ENCODE assay signal across 8 cellular contexts in the genomic region with DNA sequence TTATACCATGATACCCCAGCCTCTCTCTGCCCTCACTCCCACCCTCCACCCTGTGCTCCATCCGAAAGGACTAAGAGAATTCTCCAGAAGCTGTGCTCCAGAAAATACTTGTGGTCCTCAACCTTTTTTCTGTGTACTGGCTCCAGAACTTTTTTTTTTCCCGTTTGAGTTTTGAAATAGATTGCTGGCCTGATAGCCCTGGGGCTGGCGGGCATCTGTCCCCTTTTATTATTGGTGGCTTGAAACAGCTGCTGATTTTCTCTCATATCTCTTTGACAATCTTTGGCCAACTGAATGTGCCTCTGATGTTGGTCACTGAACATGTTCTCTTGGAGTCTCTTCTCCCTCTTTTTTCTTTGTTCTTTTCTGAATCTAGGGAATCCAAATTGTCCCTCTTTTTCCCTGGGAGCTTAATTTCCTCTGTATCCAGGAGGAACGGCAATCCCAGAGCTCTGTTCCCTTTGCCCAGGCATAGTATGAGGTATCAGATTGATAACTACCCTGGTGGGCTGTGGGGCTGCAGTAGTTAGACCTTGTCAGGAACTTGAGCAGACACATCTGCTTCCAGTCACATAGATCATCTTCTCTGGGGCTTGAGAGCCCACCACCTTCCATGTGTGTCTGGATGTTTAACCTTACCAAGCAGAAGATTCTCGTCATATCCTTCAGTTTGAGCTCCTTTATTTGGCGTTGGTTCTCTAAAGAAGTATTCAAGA. TPM values are rescaled to one million over a fixed set of nuclear protein-coding genes. Genes with fewer than 3 reads are reported as not detected.
DNase-seq lines count a peak whose midpoint lies in the region; ATAC-seq, FAIRE-seq and TF ChIP-seq lines count a peak whose summit lies in the region.

No MANE protein-coding gene starts in this region.

- in situ Hi-C loops in IMR-90 (cut with MboI; ENCODE audit: low sequenced_read_pairs), result loop anchor here (5.0 kb wide), 1 partner anchor 108 kb away; a partner anchor contains a TSS

- H3K79me1 ChIP-seq in IMR-90 (ENCODE audit: low read depth in 1 of 2, low read length in 2 of 2), result peaks cover 9 to 52% of the 10 kb centered on the region in 2 experiments; a peak in 3 of 4 replicates

- peaks cover 24% of the 10 kb centered on the region for H3K9me1 ChIP-seq in IMR-90 (ENCODE audit: insufficient read depth, low read length)

- TF ChIP-seq CTCF in A673 (conservative IDR thresholded peaks at IDR 0.05; ENCODE audit: low read depth, low read length) (no peak), IMR-90 (conservative IDR thresholded peaks at IDR 0.05; ENCODE audit: low read depth, low read length) (no peak)

- H4K91ac ChIP-seq in IMR-90 (ENCODE audit: insufficient read depth, low read depth, low read length), result peak overlapping the region; percentile 61; the same call in 1 of the 2 replicates

- H2AFZ ChIP-seq in IMR-90 (replicated peaks; ENCODE audit: low read length, poor library complexity), result peak overlapping the region; percentile 92

- POLR2A ChIA-PET in A673 (lab: Charles Lee; ENCODE audit: low non-redundant PET), result no interaction called here
- POLR2A ChIA-PET in IMR-90 (lab: Charles Lee; ENCODE audit: unreplicated experiment), result interaction anchor here (0.5 to 0.6 kb wide), 2 partner anchors 84 to 1447 kb away, joined by 4 to 10 read pairs; no protein-coding TSS in a partner anchor

- peak overlapping the region; percentile 99 for H2AK9ac ChIP-seq in IMR-90 (replicated peaks; ENCODE audit: low read depth, low read length, poor library complexity)

- peak overlapping the region; percentile 55 for H4K5ac ChIP-seq in IMR-90 (ENCODE audit: low read depth, low read length)

- dilution Hi-C loops in IMR-90 (cut with HindIII; ENCODE audit: low sequenced_read_pairs, unreplicated experiment), result no loop called here

- intact Hi-C loops in A673 (cut with micrococcal nuclease; ENCODE audit: unreplicated experiment) (loop anchor here (5.0 kb wide), 1 partner anchor 123 kb away; a partner anchor contains a TSS), IMR-90 (cut with micrococcal nuclease) (no loop called here)

- no peak for TF ChIP-seq RAD21 in IMR-90 (IDR thresholded peaks at IDR 0.05; ENCODE audit: low read length)

- DNase-seq in A673 (ENCODE audit: low spot score), result no peak
- DNase-seq in IMR-90, result no peak
- DNase-seq in caudate nucleus (lab: John Stamatoyannopoulos, UW), result no peak
- DNase-seq in myocyte (ENCODE audit: low read depth), result peak; percentile 24
- no peak for DNase-seq in NCI-H146 (lab: John Stamatoyannopoulos, UW)
- no peak for DNase-seq in small intestine
- DNase-seq in urothelium cell line (ENCODE audit: low spot score), result no peak

- H3K23ac ChIP-seq in IMR-90 (ENCODE audit: low read depth, low read length), result peak overlapping the region; percentile 94

- H3K56ac ChIP-seq in IMR-90 (ENCODE audit: extremely low read depth, insufficient read depth, low read length), result peak overlapping the region; percentile 42; the same call in 1 of the 2 replicates

- H2BK15ac ChIP-seq in IMR-90 (ENCODE audit: low read depth, low read length), result peak overlapping the region; percentile 49; the same call in 1 of the 3 replicates

- H3K4me2 ChIP-seq in IMR-90 (ENCODE audit: low read depth, low read length), result peak overlapping the region; percentile 90

- H2AK5ac ChIP-seq in IMR-90 (ENCODE audit: low read depth, low read length), result peak overlapping the region; percentile 73

- H3K14ac ChIP-seq in IMR-90 (replicated peaks; ENCODE audit: low read depth, low read length), result peak overlapping the region; percentile 97

- ATAC-seq in IMR-90 (ENCODE audit: low read depth) (no peak), HG03097 (IDR thresholded peaks at IDR 0.05; ENCODE audit: low FRiP score, unreplicated experiment) (no peak)

- H3K36me3 ChIP-seq in A673 (ENCODE audit: insufficient read depth, low read length, poor library complexity, severe bottlenecking) (peaks cover 3% of the 10 kb centered on the region), IMR-90 (ENCODE audit: control insufficient read depth, insufficient read depth, low read length) (peaks cover 28% of the 10 kb centered on the region), small intestine (ENCODE audit: control insufficient read depth in 2 of 2, insufficient read depth in 2 of 2, low read length in 2 of 2) (peaks cover 0 to 10% of the 10 kb centered on the region in 2 donors)

- H3K4ac ChIP-seq in IMR-90 (ENCODE audit: low read depth, low read length), result peak overlapping the region; percentile 55

- H3K18ac ChIP-seq in IMR-90 (ENCODE audit: low read depth, low read length), result peak overlapping the region; percentile 40

- H3K27ac ChIP-seq in A673 (ENCODE audit: low read depth, low read length, poor library complexity, severe bottlenecking) (no peak overlapping the region), IMR-90 (ENCODE audit: insufficient read depth, low read length) (peak overlapping the region; percentile 83), caudate nucleus (ENCODE audit: low read depth, low read length) (peak overlapping the region; percentile 80), small intestine (ENCODE audit: low read depth in 1 of 2, low read length in 1 of 2) (peak overlapping the region in 1 of 2 donors; percentile 93)

- no peak for FAIRE-seq in small intestine (lab: Jason Lieb, UNC)
- no peak for FAIRE-seq in urothelium cell line (lab: Jason Lieb, UNC)

- CTCF ChIA-PET in A673 (lab: Charles Lee) (interaction anchor here (0.8 to 1.2 kb wide), 2 partner anchors 106 to 127 kb away, joined by 3 read pairs; no protein-coding TSS in a partner anchor), IMR-90 (lab: Yijun Ruan, JAX) (interaction anchor here (0.5 to 1.3 kb wide), 6 partner anchors 71 to 188 kb away, joined by 3 to 5 read pairs (median 4); no protein-coding TSS in a partner anchor)

- H3K27me3 ChIP-seq in A673 (replicated peaks; ENCODE audit: insufficient read depth, low read depth, low read length, poor library complexity), result no peaks in the 10 kb centered on the region
- H3K27me3 ChIP-seq in IMR-90 (ENCODE audit: control insufficient read depth, insufficient read depth, low read length), result peaks cover 3% of the 10 kb centered on the region
- H3K27me3 ChIP-seq in small intestine (ENCODE audit: control insufficient read depth in 2 of 2, insufficient read depth in 2 of 2, low read length in 2 of 2), result no peaks in the 10 kb centered on the region

- BruUV-seq in A673 (replicated peaks; lab: Mats Ljungman, UMichigan) (no TSS peak), IMR-90 (replicated peaks; lab: Mats Ljungman, UMichigan) (TSS peak; percentile 37)

- peak overlapping the region; percentile 36; the same call in 1 of the 2 replicates for H2BK120ac ChIP-seq in IMR-90 (ENCODE audit: low read depth, low read length)

- peak overlapping the region; percentile 98 for H3K9ac ChIP-seq in IMR-90 (ENCODE audit: low read depth, low read length)

- H4K8ac ChIP-seq in IMR-90 (ENCODE audit: low read depth in 2 of 2, low read length in 2 of 2), result peak overlapping the region; percentile 4 to 53; a peak in 1 of 4 replicates

- WGBS in IMR-90 (ENCODE audit: extremely low coverage in 2 of 2, insufficient read length in 1 of 2), 2 experiments, result no CpG with 5 or more reads among the region's 6 CpGs
- WGBS in small intestine, 3 donors, result 57 to 68% (median 68%) methylated on average over 6 of the region's 6 CpGs

- peak overlapping the region; percentile 61 for H2BK5ac ChIP-seq in IMR-90 (ENCODE audit: low read depth, low read length, poor library complexity, severe bottlenecking)

- H3K4me3 ChIP-seq in A673 (ENCODE audit: low read depth, low read length, poor library complexity, severe bottlenecking), result peak overlapping the region; percentile 84
- H3K4me3 ChIP-seq in IMR-90 (ENCODE audit: insufficient read depth, low read depth, low read length), result peak overlapping the region; percentile 64
- H3K4me3 ChIP-seq in small intestine (ENCODE audit: low read depth in 1 of 2, low read length in 2 of 2), result peak overlapping the region in 1 of 2 donors; percentile 91

- H2BK20ac ChIP-seq in IMR-90 (ENCODE audit: low read depth, low read length), result no peak overlapping the region; the same call in 1 of the 2 replicates

- peaks cover 42% of the 10 kb centered on the region for H4K20me1 ChIP-seq in IMR-90 (ENCODE audit: insufficient read depth, low read length)

- no peaks in the 10 kb centered on the region for H3K9me3 ChIP-seq in A673 (ENCODE audit: low read depth, low read length, poor library complexity, severe bottlenecking)
- no peaks in the 10 kb centered on the region for H3K9me3 ChIP-seq in IMR-90 (ENCODE audit: control insufficient read depth, insufficient read depth, low read length)
- H3K9me3 ChIP-seq in small intestine (ENCODE audit: control insufficient read depth, low read depth), result no peaks in the 10 kb centered on the region

- H3K4me1 ChIP-seq in A673 (ENCODE audit: insufficient read depth, low read length, poor library complexity, severe bottlenecking) (peaks cover 3% of the 10 kb centered on the region), IMR-90 (ENCODE audit: control insufficient read depth, insufficient read depth, low read length) (peaks cover 14% of the 10 kb centered on the region), small intestine (ENCODE audit: control insufficient read depth in 2 of 2, insufficient read depth in 1 of 2, low read depth in 1 of 2, low read length in 1 of 2) (peaks cover 3 to 6% of the 10 kb centered on the region in 2 donors)

- TF ChIP-seq POLR2A in IMR-90 (IDR thresholded peaks at IDR 0.05; ENCODE audit: low read depth, low read length), result no peak

TF ChIP-seq in IMR-90, 13 proteins besides CTCF, POLR2A, EP300 and RAD21 (continues in another document):
- TF ChIP-seq, protein P1, sequence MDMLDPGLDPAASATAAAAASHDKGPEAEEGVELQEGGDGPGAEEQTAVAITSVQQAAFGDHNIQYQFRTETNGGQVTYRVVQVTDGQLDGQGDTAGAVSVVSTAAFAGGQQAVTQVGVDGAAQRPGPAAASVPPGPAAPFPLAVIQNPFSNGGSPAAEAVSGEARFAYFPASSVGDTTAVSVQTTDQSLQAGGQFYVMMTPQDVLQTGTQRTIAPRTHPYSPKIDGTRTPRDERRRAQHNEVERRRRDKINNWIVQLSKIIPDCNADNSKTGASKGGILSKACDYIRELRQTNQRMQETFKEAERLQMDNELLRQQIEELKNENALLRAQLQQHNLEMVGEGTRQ (IDR thresholded peaks at IDR 0.05; ENCODE audit: low read depth, low read length), result no peak

RNA-seq across cellular contexts. Expression of a gene that starts 1.6 kb away (rescaled TPM):
- total RNA-seq in A673 (2021) (13.8 and 15.4 TPM in 2 replicates), IMR-90 (2012; rRNA removed) (10.0 and 10.4 TPM in 2 replicates), myocyte (9.4 and 20.0 TPM in 2 replicates)
- polyA plus RNA-seq in IMR-90 (2012; rRNA removed) (69.0 and 78.3 TPM in 2 replicates), small intestine (10 to 100 TPM in 2 of 3 donors, 1 to 10 TPM in 1; 7.8 to 14.7 (median 13.0) TPM)
- polyA plus RNA-seq in IMR-90 (2012; cell fraction: cytosol; rRNA removed), result 29.4 and 63.1 TPM in 2 replicates
- 86.7 and 158 TPM in 2 replicates for polyA plus RNA-seq in IMR-90 (2012; cell fraction: nucleus; rRNA removed; ENCODE audit: low replicate concordance)
- 34.1 TPM for polyA plus RNA-seq in myocyte (2012)

RNA-seq across cellular contexts. Expression of a gene that starts 46.4 kb away (rescaled TPM):
- total RNA-seq in A673 (2021) (0.37 and 0.44 TPM in 2 replicates), IMR-90 (2012; rRNA removed) (1.9 and 2.5 TPM in 2 replicates), myocyte (0.31 TPM in 1 of 2 replicates, not detected in the other)
- polyA plus RNA-seq in IMR-90 (2012; rRNA removed) (4.1 and 4.2 TPM in 2 replicates), small intestine (10 to 100 TPM in 1 of 3 donors, 1 to 10 TPM in 2; 4.7 to 16.2 (median 9.5) TPM)
- 1.6 and 3.0 TPM in 2 replicates for polyA plus RNA-seq in IMR-90 (2012; cell fraction: cytosol; rRNA removed)
- polyA plus RNA-seq in IMR-90 (2012; cell fraction: nucleus; rRNA removed; ENCODE audit: low replicate concordance), result 13.7 and 15.7 TPM in 2 replicates
- 0.77 TPM for polyA plus RNA-seq in myocyte (2012)
